In genomic region chr16:11586856-11587642, GRCh38 we compare ENCODE assay signal across 8 cellular contexts. TPM values are rescaled to one million over a fixed set of nuclear protein-coding genes. Genes with fewer than 3 reads are reported as not detected.
DNase-seq lines count a peak whose midpoint lies in the region; ATAC-seq and TF ChIP-seq lines count a peak whose summit lies in the region.

Gene LITAF, minus strand, starts transcription at chr16:11586919. Its CDS starts 30,189 bp downstream, at chr16:11556730.

- H3K36me3 Mint-ChIP-seq in IgD-negative memory B cell (no peaks in the 10 kb centered on the region), WTC11 (peaks cover 16% of the 10 kb centered on the region)
- peaks cover 32% of the 10 kb centered on the region for H3K36me3 Mint-ChIP-seq in central memory CD8-positive, alpha-beta T cell (ENCODE audit: insufficient read depth)

- ATAC-seq in GM19468 (IDR thresholded peaks at IDR 0.05; ENCODE audit: extremely low read depth, unreplicated experiment): peak; percentile 25
- ATAC-seq in WTC11: peak; percentile 67
- ATAC-seq in central memory CD8-positive, alpha-beta T cell (replicated peaks; ENCODE audit: extremely low read depth, poor library complexity, severe bottlenecking): peak; percentile 60

- peak within 1 kb of the TSS; percentile 85 for H3K4me3 ChIP-seq in kidney epithelial cell (ENCODE audit: low read depth, low read length)

- no peaks in the 10 kb centered on the region for H3K27me3 ChIP-seq in kidney epithelial cell (ENCODE audit: control insufficient read depth, insufficient read depth, low read length)

- peak within 1 kb of the TSS; percentile 90 to 98 (median 95) for H3K4me3 Mint-ChIP-seq in IgD-negative memory B cell
- H3K4me3 Mint-ChIP-seq in WTC11: peak within 1 kb of the TSS; percentile 81
- peak within 1 kb of the TSS; percentile 95 for H3K4me3 Mint-ChIP-seq in central memory CD8-positive, alpha-beta T cell

- in situ Hi-C loops in Caki2 (cut with HindIII; ENCODE audit: low pct_unique_long_range_greater_than_20kb, low sequenced_read_pairs): no loop called here

- H3K27me3 Mint-ChIP-seq in IgD-negative memory B cell (no peaks in the 10 kb centered on the region), WTC11 (ENCODE audit: low read depth) (peaks cover 61% of the 10 kb centered on the region)
- no peaks in the 10 kb centered on the region for H3K27me3 Mint-ChIP-seq in central memory CD8-positive, alpha-beta T cell

- TF ChIP-seq CTCF in WTC11 (IDR thresholded peaks at IDR 0.05) (no peak), kidney epithelial cell (IDR thresholded peaks at IDR 0.05; ENCODE audit: insufficient read depth, low read length, poor library complexity, severe bottlenecking) (no peak)

- POLR2A ChIA-PET in WTC11 (lab: Charles Lee): interaction anchor here (0.6 to 2.4 kb wide), 5 partner anchors 9 to 340 kb away, joined by 3 to 10 read pairs (median 4); no protein-coding TSS in a partner anchor

- H3K9me3 Mint-ChIP-seq in IgD-negative memory B cell (no peaks in the 10 kb centered on the region), WTC11 (peaks cover 6% of the 10 kb centered on the region)
- no peaks in the 10 kb centered on the region for H3K9me3 Mint-ChIP-seq in central memory CD8-positive, alpha-beta T cell

- H3K4me1 Mint-ChIP-seq in IgD-negative memory B cell: peaks cover 31 to 42% (median 36%) of the 10 kb centered on the region in 3 donors
- peaks cover 38% of the 10 kb centered on the region for H3K4me1 Mint-ChIP-seq in WTC11
- H3K4me1 Mint-ChIP-seq in central memory CD8-positive, alpha-beta T cell: peaks cover 49% of the 10 kb centered on the region

- H3K27ac Mint-ChIP-seq in IgD-negative memory B cell: peak within 1 kb of the TSS; percentile 91 to 98 (median 96)
- peak within 1 kb of the TSS; percentile 92 for H3K27ac Mint-ChIP-seq in WTC11
- peak within 1 kb of the TSS; percentile 96 for H3K27ac Mint-ChIP-seq in central memory CD8-positive, alpha-beta T cell (ENCODE audit: low read depth)

- DNase-seq in Caki2 (ENCODE audit: low read depth): peak; percentile 70
- peak; percentile 59 for DNase-seq in WTC11 (ENCODE audit: low spot score)
- DNase-seq in central memory CD8-positive, alpha-beta T cell (ENCODE audit: low spot score in 2 of 2): peak in 1 of 2 donors; percentile 43
- DNase-seq in kidney epithelial cell (ENCODE audit: low read depth): no peak
- DNase-seq in stimulated activated CD4-positive, alpha-beta T cell treated with anti-CD3 and anti-CD28 coated beads, Interleukin-2, amount 100 ng/mL, for 24 hours: peak; percentile 69 to 71
- DNase-seq in DMS114 treated with DMSO at 0.1 percent for 48 hours (lab: John Stamatoyannopoulos, UW; ENCODE audit: unreplicated experiment): no peak

- CTCF ChIA-PET in WTC11 (lab: Charles Lee): interaction anchor here (0.5 to 2.8 kb wide), 14 partner anchors 11 to 368 kb away, joined by 3 to 14 read pairs (median 3); no protein-coding TSS in a partner anchor

- H3K36me3 ChIP-seq in kidney epithelial cell (ENCODE audit: control insufficient read depth, insufficient read depth, low read length): no peaks in the 10 kb centered on the region

TF ChIP-seq in WTC11, 78 proteins besides CTCF, POLR2A, EP300 and RAD21:
- TF ChIP-seq FOXP4 (CRISPR knock-in tag; IDR thresholded peaks at IDR 0.05): 0 out of 2 replicates have a peak, but pooled peaks have one; percentile 14
- 0 out of 2 replicates have a peak, but pooled peaks have one; percentile 11 for TF ChIP-seq ZNF121 (CRISPR knock-in tag; IDR thresholded peaks at IDR 0.05)
- TF ChIP-seq PRRX2 (CRISPR knock-in tag; IDR thresholded peaks at IDR 0.05): no peak
- TF ChIP-seq ETV6 (CRISPR knock-in tag; IDR thresholded peaks at IDR 0.05): no peak
- TF ChIP-seq KAT7 (CRISPR knock-in tag; IDR thresholded peaks at IDR 0.05; ENCODE audit: borderline replicate concordance): peak; percentile 2; the same call in 1 of the 2 replicates
- TF ChIP-seq GTF2I (CRISPR knock-in tag; conservative IDR thresholded peaks at IDR 0.05): 0 out of 2 replicates have a peak, but pooled peaks have one; percentile 57

RNA-seq across cellular contexts. Expression of gene LITAF, which starts in this region (rescaled TPM):
- total RNA-seq in Caki2 (2014; rRNA removed; shearing (Covaris generic); ENCODE audit: low replicate concordance): 105 and 111 TPM in 2 replicates
- polyA plus RNA-seq in IgD-negative memory B cell: 318 TPM
- total RNA-seq in WTC11 (2021): 72.4 to 77.7 TPM (median 73.0 TPM) in 3 replicates
- 55.8 and 61.6 TPM in 2 replicates for total RNA-seq in kidney epithelial cell

Comparison
In these comparisons a context has a peak if more than half of its experiments do, and no peak if none do; other contexts are left out.
1. DNase-seq: peak in Caki2 (single experiment), WTC11 (single experiment) and stimulated activated CD4-positive, alpha-beta T cell treated with anti-CD3 and anti-CD28 coated beads, Interleukin-2, amount 100 ng/mL, for 24 hours (2 of 2); none in kidney epithelial cell (single experiment) and DMS114 treated with DMSO at 0.1 percent for 48 hours (single experiment).
2. Peak in every context shown above with its lines, with median percentiles within 50 percentile points of each other: ATAC-seq, H3K27ac Mint-ChIP-seq and H3K4me3 Mint-ChIP-seq.